10 cellular contexts compared by ENCODE assay signal in genomic region chr4:140504261-140504660, GRCh38. TPM values are rescaled to one million over a fixed set of nuclear protein-coding genes. Genes with fewer than 3 reads are reported as not detected.
"Had no signal": no experiment of that assay in that cellular context is flagged by ENCODE, and none has a peak within 500 bp of the region (broad histone marks: within the 10 kb centered on the region; RNA-seq: fewer than 3 reads in every experiment).

No MANE protein-coding gene starts in this region.

- H3K9ac ChIP-seq: KMS-11 had no signal

- H3K4me2 ChIP-seq: KMS-11 had no signal

- FAIRE-seq: HTR-8/SVneo had no signal

- DNase-seq: Karpas-422, Kasumi-1, KBM-7, KG1 had no signal

- H3K27ac ChIP-seq: HL-60, KMS-11 had no signal

RNA-seq across cellular contexts. Expression of gene MGAT4D, which starts 6.2 kb away (rescaled TPM):
- total RNA-seq: HT-29, HT1080 had no signal
- polyA plus RNA-seq: IgD-negative memory B cell had no signal
